Comparison of ENCODE assay signal across 22 cellular contexts in the genomic region with DNA sequence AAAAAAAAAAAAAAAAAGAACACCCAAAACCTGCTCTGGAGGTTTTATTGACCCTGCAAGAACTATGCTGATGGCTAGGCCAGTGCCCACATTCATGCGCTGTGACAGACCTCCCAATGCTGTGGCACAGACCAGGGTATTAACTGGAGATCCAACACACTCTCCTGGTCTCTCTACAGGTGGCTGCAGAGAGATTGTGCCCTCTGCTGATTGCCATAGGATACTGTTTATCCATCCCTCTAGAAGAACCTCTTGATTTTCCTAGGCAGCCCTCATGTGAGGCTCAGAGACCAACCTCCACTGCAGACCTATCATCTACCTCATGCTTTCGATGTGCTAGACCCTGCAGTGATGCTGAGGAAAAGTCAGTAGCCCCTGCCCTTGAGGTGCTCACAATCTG.
A peak's percentile ranks its signal among the peaks of the same experiment; 100 is the strongest.
DNase-seq lines count a peak whose midpoint lies in the region; ATAC-seq, FAIRE-seq and TF ChIP-seq lines count a peak whose summit lies in the region.
"Had no signal": no experiment of that assay in that cellular context is flagged by ENCODE, and none has a peak within 500 bp of the region (broad histone marks: within the 10 kb centered on the region; RNA-seq: fewer than 3 reads in every experiment).

No MANE protein-coding gene starts in this region.

- FAIRE-seq in HepG2 (lab: Jason Lieb, UNC) = no peak
- no peak for FAIRE-seq in pancreas (lab: Jason Lieb, UNC)
- FAIRE-seq in frontal cortex (lab: Jason Lieb, UNC) = no peak
- FAIRE-seq: H54, K562 had no signal

- peak; percentile 69 for ATAC-seq in HepG2
- no peak for ATAC-seq in right lobe of liver
- ATAC-seq in pancreas = no peak
- ATAC-seq: activated CD8-positive, alpha-beta T cell treated with anti-CD3 and anti-CD28 coated beads for 36 hours; K562; stimulated activated naive CD8-positive, alpha-beta T cell treated with anti-CD3 and anti-CD28 coated beads, Interleukin-15, amount 100 ng/mL, for 72 hours; upper lobe of right lung had no signal

- TF ChIP-seq RAD21 in HepG2 (CRISPR knock-in tag; IDR thresholded peaks at IDR 0.05) = no peak

- H3K36me3 ChIP-seq in HepG2 (replicated peaks in 1 of 2; ENCODE audit: control insufficient read depth in 1 of 2, insufficient read depth in 2 of 2, low read length in 2 of 2) (no peaks in the 10 kb centered on the region), right lobe of liver (no peaks in the 10 kb centered on the region), pancreas (no peaks in the 10 kb centered on the region), tibial artery (no peaks in the 10 kb centered on the region)
- H3K36me3 ChIP-seq: ovary, upper lobe of right lung had no signal

- DNase-seq in HepG2 (ENCODE audit: low spot score) (no peak), right lobe of liver (no peak), RWPE1 (ENCODE audit: low spot score) (peak; percentile 10), epithelial cell of esophagus (ENCODE audit: low read depth) (peak; percentile 16), pancreas (no peak), frontal cortex (ENCODE audit: low spot score in 2 of 2) (no peak), tibial artery (no peak)
- no peak for DNase-seq in stimulated activated CD4-positive, alpha-beta T cell treated with anti-CD3 and anti-CD28 coated beads, Interleukin-2, amount 100 ng/mL, for 24 hours
- DNase-seq: activated CD8-positive, alpha-beta T cell treated with anti-CD3 and anti-CD28 coated beads for 36 hours; activated naive CD4-positive, alpha-beta T cell treated with anti-CD3 and anti-CD28 coated beads for 36 hours; activated T-cell treated with anti-CD3 and anti-CD28 coated beads, Interleukin-2, amount 50 U/mL, for 24 hours; anterior cingulate cortex; foreskin fibroblast; NCI-H2029 treated with DMSO at 0.1 percent for 48 hours; OCI-M1; ovary; stimulated activated CD4-positive, alpha-beta T cell treated with anti-CD3 and anti-CD28 coated beads, Interleukin-1b, Interleukin-23, amount 100 ng/mL, for 48 hours; stimulated activated naive CD8-positive, alpha-beta T cell treated with anti-CD3 and anti-CD28 coated beads, Interleukin-15, amount 100 ng/mL, for 72 hours; SW 1271; upper lobe of right lung had no signal

- no peak overlapping the region for H3K9ac ChIP-seq in HepG2 (ENCODE audit: insufficient read depth, low read depth, low read length)

- BruUV-seq in HepG2 (replicated peaks; lab: Mats Ljungman, UMichigan) = no TSS peak

- CTCF ChIA-PET in HepG2 (lab: Yijun Ruan, JAX; ENCODE audit: low intra/inter-chr PET ratio, low total read pairs) = interaction anchor here (1.7 kb wide), 1 partner anchor 185 kb away, joined by 10 read pairs; no protein-coding TSS in a partner anchor
- CTCF ChIA-PET in RWPE1 (lab: Yijun Ruan, JAX) = no interaction called here

- H4K20me1 ChIP-seq in HepG2 (ENCODE audit: insufficient read depth, low read length) = no peaks in the 10 kb centered on the region

- H3K27ac ChIP-seq in HepG2 (ENCODE audit: extremely low read length, insufficient read depth, low read length) (no peak overlapping the region), right lobe of liver (no peak overlapping the region), RWPE1 (no peak overlapping the region), pancreas (no peak overlapping the region), tibial artery (no peak overlapping the region)
- H3K27ac ChIP-seq: ovary, upper lobe of right lung had no signal

- no peak for TF ChIP-seq EP300 in HepG2 (IDR thresholded peaks at IDR 0.05; ENCODE audit: low read depth in 2 of 2, low read length in 2 of 2)
- TF ChIP-seq EP300 in HepG2 (CRISPR knock-in tag; IDR thresholded peaks at IDR 0.05; ENCODE audit: borderline replicate concordance) = no peak

- intact Hi-C loops in HepG2 (cut with micrococcal nuclease; ENCODE audit: unreplicated experiment) (loop anchor here (10.0 kb wide), 1 partner anchor 312 kb away; no protein-coding TSS in a partner anchor), right lobe of liver (cut with DNase I) (no loop called here), pancreas (cut with DNase I) (no loop called here), tibial artery (cut with DNase I; ENCODE audit: low total_unique reads) (no loop called here)

- WGBS in HepG2 (ENCODE audit: low lambda C conversion rate) = 32% methylated on average over 2 of the region's 2 CpGs
- WGBS in right lobe of liver (ENCODE audit: insufficient coverage, low coverage, low lambda C conversion rate, missing lambda C conversion rate) = 84% methylated on average over 2 of the region's 2 CpGs
- 77 to 91% methylated on average over 2 of the region's 2 CpGs for WGBS in pancreas, 2 donors

- TF ChIP-seq CTCF in HepG2 (CRISPR knock-in tag; IDR thresholded peaks at IDR 0.05) = 0 out of 2 replicates have a peak, but pooled peaks have one; percentile 6
- TF ChIP-seq CTCF in right lobe of liver (IDR thresholded peaks at IDR 0.05) = no peak
- no peak for TF ChIP-seq CTCF in RWPE1 (conservative IDR thresholded peaks at IDR 0.05; ENCODE audit: low read depth)
- peak; percentile 13 for TF ChIP-seq CTCF in epithelial cell of esophagus (IDR thresholded peaks at IDR 0.05; ENCODE audit: insufficient read depth, low read depth, low read length, missing control alignments)
- TF ChIP-seq CTCF in pancreas (IDR thresholded peaks at IDR 0.05) = no peak
- no peak for TF ChIP-seq CTCF in tibial artery (IDR thresholded peaks at IDR 0.05)

- H3K79me2 ChIP-seq in HepG2 (ENCODE audit: insufficient read depth, low read length) = no peaks in the 10 kb centered on the region

- H3K27me3 ChIP-seq in HepG2 (ENCODE audit: control insufficient read depth in 1 of 2, insufficient read depth in 2 of 2, low read length in 2 of 2) (no peaks in the 10 kb centered on the region), right lobe of liver (no peaks in the 10 kb centered on the region), pancreas (no peaks in the 10 kb centered on the region), tibial artery (no peaks in the 10 kb centered on the region)
- H3K27me3 ChIP-seq: ovary, upper lobe of right lung had no signal

- H3K4me1 ChIP-seq in HepG2 (ENCODE audit: insufficient read depth, low read length) (no peaks in the 10 kb centered on the region), right lobe of liver (no peaks in the 10 kb centered on the region), pancreas (no peaks in the 10 kb centered on the region), tibial artery (no peaks in the 10 kb centered on the region)
- H3K4me1 ChIP-seq: upper lobe of right lung had no signal

- H3K4me2 ChIP-seq in HepG2 (ENCODE audit: low read depth, low read length) = no peak overlapping the region

- POLR2A ChIA-PET in HepG2 (lab: Yijun Ruan, JAX) (no interaction called here), RWPE1 (lab: Yijun Ruan, JAX; ENCODE audit: low non-redundant PET) (no interaction called here)

- H3K4me3 ChIP-seq in HepG2 (replicated peaks in 1 of 3; ENCODE audit: insufficient read depth in 1 of 3, low read depth in 2 of 3, low read length in 3 of 3) (no peak overlapping the region), right lobe of liver (no peak overlapping the region), epithelial cell of esophagus (ENCODE audit: low read length) (no peak overlapping the region), pancreas (no peak overlapping the region), tibial artery (no peak overlapping the region)
- H3K4me3 ChIP-seq: K562, ovary, upper lobe of right lung had no signal

- in situ Hi-C loops in HepG2 (cut with HindIII; ENCODE audit: extremely low pct_ligation_motif_present, low pct_unique_long_range_greater_than_20kb) = loop anchor here (25.0 kb wide), 2 partner anchors 185 to 310 kb away; no protein-coding TSS in a partner anchor

- TF ChIP-seq POLR2A in HepG2 (IDR thresholded peaks at IDR 0.05; ENCODE audit: insufficient read depth in 1 of 2, low read depth in 2 of 2, low read length in 2 of 2) (no peak), right lobe of liver (IDR thresholded peaks at IDR 0.05) (no peak)

- no peaks in the 10 kb centered on the region for H3K9me3 ChIP-seq in HepG2 (ENCODE audit: low read length)
- H3K9me3 ChIP-seq in right lobe of liver = no peaks in the 10 kb centered on the region
- no peaks in the 10 kb centered on the region for H3K9me3 ChIP-seq in pancreas
- H3K9me3 ChIP-seq in tibial artery = no peaks in the 10 kb centered on the region
- H3K9me3 ChIP-seq: ovary, upper lobe of right lung had no signal

- no peak overlapping the region for H2AFZ ChIP-seq in HepG2 (ENCODE audit: low read length)

TF ChIP-seq in HepG2, 621 proteins besides CTCF, POLR2A, EP300 and RAD21 (continues in another document):
- TF ChIP-seq ZNF775 (CRISPR knock-in tag; IDR thresholded peaks at IDR 0.05; ENCODE audit: borderline replicate concordance) = no peak
- TF ChIP-seq CHD2 (IDR thresholded peaks at IDR 0.05; ENCODE audit: low read depth, low read length) = no peak
- no peak for TF ChIP-seq NCOA1 (CRISPR knock-in tag; IDR thresholded peaks at IDR 0.05)

Comparison
In these comparisons a context has a peak if more than half of its experiments do, and no peak if none do; other contexts are left out.
1. CTCF ChIP-seq: peak in HepG2 (single experiment) and epithelial cell of esophagus (single experiment); none in right lobe of liver (0 of 4), RWPE1 (single experiment), pancreas (0 of 4) and tibial artery (0 of 2).
2. DNase-seq: peak in RWPE1 (single experiment) and epithelial cell of esophagus (single experiment); none in HepG2 (single experiment), right lobe of liver (0 of 3), pancreas (0 of 6), frontal cortex (0 of 2), stimulated activated CD4-positive, alpha-beta T cell treated with anti-CD3 and anti-CD28 coated beads, Interleukin-2, amount 100 ng/mL, for 24 hours (0 of 2) and tibial artery (0 of 2).